ENCODE assay signal across 1 cellular context in genomic region chr15:75648156-75649000, GRCh38.
TF ChIP-seq lines count a peak whose summit lies in the region.

No MANE protein-coding gene starts in this region.

TF ChIP-seq in GM23338, 12 proteins besides CTCF, POLR2A, EP300 and RAD21 (continued from another document):
- no peak for TF ChIP-seq REST (IDR thresholded peaks at IDR 0.05; ENCODE audit: unreplicated experiment)
